In the genomic region with DNA sequence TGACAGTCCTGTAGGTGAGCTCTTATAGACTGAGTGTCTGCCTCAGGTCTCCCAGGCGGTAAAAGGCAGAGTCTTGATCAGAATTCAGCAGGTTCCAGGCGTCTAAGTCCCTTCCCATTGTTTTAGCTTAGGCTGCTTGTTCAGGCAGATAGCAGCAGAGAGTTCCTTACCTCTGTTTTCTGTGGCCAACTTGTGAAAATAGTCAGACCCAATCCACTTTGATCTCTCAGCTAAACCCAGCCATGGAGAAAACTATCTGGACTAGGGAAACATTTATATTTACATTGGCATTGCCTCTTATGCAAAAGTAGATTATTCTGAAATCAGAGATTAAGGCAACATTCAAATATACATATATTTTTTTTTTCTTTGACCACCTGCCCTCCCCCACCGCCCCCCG, we compare ENCODE assay signal across 16 cellular contexts.
"Had no signal": no experiment of that assay in that cellular context is flagged by ENCODE, and none has a peak within 500 bp of the region (broad histone marks: within the 10 kb centered on the region; RNA-seq: fewer than 3 reads in every experiment).

No MANE protein-coding gene starts in this region.

- H3K27ac Mint-ChIP-seq: activated CD4-positive, alpha-beta T cell treated with anti-CD3 and anti-CD28 coated beads for 36 hours; activated naive CD4-positive, alpha-beta T cell treated with anti-CD3 and anti-CD28 coated beads, Interleukin-2, amount 50 U/mL, for 72 hours; dendritic cell treated with granulocyte-macrophage colony-stimulating factor and Interleukin-4, amounts not matched to agents 40 ng/mL and 50 ng/mL, for 4 days had no signal

- FAIRE-seq: bronchial epithelial cell, islet of Langerhans had no signal

- DNase-seq: activated CD4-positive, alpha-beta T cell treated with anti-CD3 and anti-CD28 coated beads for 36 hours; activated CD4-positive, CD25-positive, alpha-beta regulatory T cell; activated naive CD4-positive, alpha-beta T cell; foreskin keratinocyte; left ventricle myocardium superior; nucleus accumbens; right cardiac atrium; spleen; stimulated activated naive CD4-positive, alpha-beta T cell had no signal

- H3K9me3 ChIP-seq: esophagus muscularis mucosa, spleen, tibial nerve had no signal

- H3K36me3 ChIP-seq: esophagus muscularis mucosa, spleen, tibial nerve had no signal

- H3K27ac ChIP-seq: esophagus muscularis mucosa, foreskin keratinocyte, spleen, tibial nerve had no signal

- H3K36me3 Mint-ChIP-seq: activated naive CD4-positive, alpha-beta T cell treated with anti-CD3 and anti-CD28 coated beads, Interleukin-2, amount 50 U/mL, for 72 hours had no signal

- H3K4me1 ChIP-seq: tibial nerve had no signal

- H3K4me3 ChIP-seq: esophagus muscularis mucosa, spleen, tibial nerve had no signal

- ATAC-seq: activated CD4-positive, alpha-beta T cell treated with anti-CD3 and anti-CD28 coated beads for 36 hours; activated naive CD4-positive, alpha-beta T cell treated with anti-CD3 and anti-CD28 coated beads, Interleukin-2, amount 50 U/mL, for 72 hours; foreskin keratinocyte; left ventricle myocardium superior; right cardiac atrium had no signal

- H3K9me3 Mint-ChIP-seq: activated naive CD4-positive, alpha-beta T cell treated with anti-CD3 and anti-CD28 coated beads, Interleukin-2, amount 50 U/mL, for 72 hours; central memory CD8-positive, alpha-beta T cell; dendritic cell treated with granulocyte-macrophage colony-stimulating factor and Interleukin-4, amounts not matched to agents 40 ng/mL and 50 ng/mL, for 4 days had no signal

- H3K4me1 Mint-ChIP-seq: activated CD4-positive, alpha-beta T cell treated with anti-CD3 and anti-CD28 coated beads for 36 hours; central memory CD8-positive, alpha-beta T cell had no signal

- H3K27me3 Mint-ChIP-seq: activated CD4-positive, alpha-beta T cell treated with anti-CD3 and anti-CD28 coated beads for 36 hours; central memory CD8-positive, alpha-beta T cell had no signal

- H3K27me3 ChIP-seq: esophagus muscularis mucosa, foreskin keratinocyte, spleen, tibial nerve had no signal

- H3K4me3 Mint-ChIP-seq: activated CD4-positive, alpha-beta T cell treated with anti-CD3 and anti-CD28 coated beads for 36 hours; central memory CD8-positive, alpha-beta T cell; dendritic cell treated with granulocyte-macrophage colony-stimulating factor and Interleukin-4, amounts not matched to agents 40 ng/mL and 50 ng/mL, for 4 days had no signal
